ENCODE assay signal across 15 cellular contexts in the genomic region with DNA sequence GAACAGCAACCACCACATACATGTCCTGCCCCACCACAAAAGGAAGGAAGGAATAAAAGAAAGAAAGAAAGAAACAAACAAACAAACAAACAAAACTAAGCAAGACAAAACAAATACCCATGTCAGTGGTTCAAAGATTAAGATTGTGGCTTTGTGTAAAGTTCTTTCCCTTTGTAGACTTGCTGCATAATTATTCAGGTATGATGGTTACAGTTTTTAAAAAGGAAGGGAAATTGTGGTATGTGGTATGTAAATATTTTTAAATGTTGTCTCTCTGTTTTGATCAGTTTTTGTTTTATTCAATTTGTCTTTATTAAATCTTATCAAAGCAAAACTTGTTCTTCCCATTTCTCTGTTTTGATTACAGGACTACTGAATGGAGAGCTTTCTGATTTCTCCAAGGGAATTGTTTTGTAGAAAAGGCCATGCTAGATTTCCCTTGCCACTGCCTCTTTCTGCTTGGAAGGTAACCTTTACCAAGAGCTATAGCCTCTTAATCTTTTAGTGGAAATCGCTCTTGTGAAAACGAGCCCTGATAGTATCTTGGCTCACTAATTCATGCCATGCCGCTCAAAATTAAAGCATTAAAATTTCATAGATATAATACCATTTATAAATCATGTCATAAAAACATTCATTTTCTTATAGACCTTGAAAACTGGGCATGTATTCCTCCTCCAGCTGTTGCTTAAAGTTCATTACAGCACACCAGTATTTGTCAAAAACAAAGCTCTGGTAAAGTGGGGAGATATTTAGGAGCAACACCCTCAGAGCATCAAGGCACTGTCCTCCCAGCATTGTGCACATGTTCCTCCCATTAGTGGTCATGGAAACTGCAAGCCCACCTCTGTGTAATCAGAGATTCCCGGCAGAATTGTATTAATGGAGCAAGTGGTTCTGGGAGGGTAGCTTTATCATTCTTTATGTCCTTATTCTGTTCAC.
DNase-seq lines count a peak whose midpoint lies in the region; ATAC-seq, FAIRE-seq and TF ChIP-seq lines count a peak whose summit lies in the region.
"Had no signal": no experiment of that assay in that cellular context is flagged by ENCODE, and none has a peak within 500 bp of the region (broad histone marks: within the 10 kb centered on the region; RNA-seq: fewer than 3 reads in every experiment).

No MANE protein-coding gene starts in this region.

- peak overlapping the region in 2 of 3 experiments; percentile 0 to 35; a peak in 2 of 7 replicates for H3K27ac Mint-ChIP-seq in H9
- H3K27ac Mint-ChIP-seq: B cell; CD4-positive, alpha-beta memory T cell had no signal

- H3K4me3 Mint-ChIP-seq in H9: no peak overlapping the region
- H3K4me3 Mint-ChIP-seq: B cell; CD4-positive, alpha-beta memory T cell had no signal

- no peaks in the 10 kb centered on the region for H3K9me3 Mint-ChIP-seq in H9
- H3K9me3 Mint-ChIP-seq: CD4-positive, alpha-beta memory T cell had no signal

- no peaks in the 10 kb centered on the region for H3K36me3 ChIP-seq in small intestine (ENCODE audit: control insufficient read depth in 2 of 2, insufficient read depth in 2 of 2, low read length in 2 of 2)

- H2AFZ ChIP-seq in H9 (ENCODE audit: low read length): no peak overlapping the region

- H3K9ac ChIP-seq in H9 (ENCODE audit: extremely low read depth, insufficient read length, low read length): no peak overlapping the region

- no peaks in the 10 kb centered on the region for H3K79me2 ChIP-seq in H9 (ENCODE audit: insufficient read depth, low read length)

- H2BK15ac ChIP-seq in H9 (ENCODE audit: low read depth, low read length): no peak overlapping the region

- H4K20me1 ChIP-seq in H9 (ENCODE audit: control insufficient read depth, insufficient read depth, insufficient read length): no peaks in the 10 kb centered on the region

- no peak overlapping the region for H4K5ac ChIP-seq in H9 (ENCODE audit: insufficient read length, low read depth, low read length)

- H3K27me3 ChIP-seq in H9 (ENCODE audit: insufficient read depth, low read length) (no peaks in the 10 kb centered on the region), small intestine (ENCODE audit: control insufficient read depth in 2 of 2, insufficient read depth in 2 of 2, low read length in 2 of 2) (no peaks in the 10 kb centered on the region)

- no peaks in the 10 kb centered on the region for H3K36me3 Mint-ChIP-seq in H9 (ENCODE audit: insufficient read depth in 1 of 3, low read depth in 3 of 3)
- H3K36me3 Mint-ChIP-seq: CD4-positive, alpha-beta memory T cell had no signal

- H3K9me3 ChIP-seq in H9 (ENCODE audit: control insufficient read depth, low read depth, low read length) (no peaks in the 10 kb centered on the region), small intestine (ENCODE audit: control insufficient read depth, low read depth) (no peaks in the 10 kb centered on the region)

- peaks cover 24 to 27% of the 10 kb centered on the region in 2 experiments for H3K4me1 Mint-ChIP-seq in H9
- H3K4me1 Mint-ChIP-seq: CD4-positive, alpha-beta memory T cell had no signal

- H4K8ac ChIP-seq in H9 (replicated peaks; ENCODE audit: insufficient read length, low read depth, low read length): no peak overlapping the region

- H2BK20ac ChIP-seq in H9 (ENCODE audit: low read depth, low read length, poor library complexity, severe bottlenecking): no peak overlapping the region

- no peak overlapping the region for H3K23ac ChIP-seq in H9 (ENCODE audit: insufficient read length, low read depth, low read length)

- H3K4ac ChIP-seq in H9 (ENCODE audit: low read depth, low read length): no peak overlapping the region

- no peak overlapping the region for H3K14ac ChIP-seq in H9 (ENCODE audit: insufficient read depth, low read length)

- H3K27ac ChIP-seq in H9 (ENCODE audit: insufficient read length, low read depth, low read length): no peak overlapping the region
- no peak overlapping the region for H3K27ac ChIP-seq in small intestine (ENCODE audit: low read depth in 1 of 2, low read length in 1 of 2)

- no peak overlapping the region for H3K56ac ChIP-seq in H9 (ENCODE audit: insufficient read length, low read depth, low read length)

- no peak overlapping the region for H2AK5ac ChIP-seq in H9 (ENCODE audit: insufficient read length, low read length)

- FAIRE-seq in islet of Langerhans (lab: Jason Lieb, UNC) (peak; percentile 84), small intestine (lab: Jason Lieb, UNC) (no peak)
- FAIRE-seq: H1, HTR-8/SVneo had no signal

- H3T11ph ChIP-seq in H9 (ENCODE audit: low read length): no peak overlapping the region

- no peaks in the 10 kb centered on the region for H3K23me2 ChIP-seq in H9 (ENCODE audit: insufficient read length, low read depth, low read length, poor library complexity, severe bottlenecking)

- H3K4me1 ChIP-seq in H9 (ENCODE audit: insufficient read depth, low read length) (peaks cover 2% of the 10 kb centered on the region; the same call in 1 of the 2 replicates), small intestine (ENCODE audit: control insufficient read depth in 2 of 2, insufficient read depth in 1 of 2, low read depth in 1 of 2, low read length in 1 of 2) (no peaks in the 10 kb centered on the region)

- no peak for DNase-seq in H9
- peak; percentile 68 for DNase-seq in NCI-H146 (lab: John Stamatoyannopoulos, UW)
- peak; percentile 24 for DNase-seq in NCI-H446 treated with DMSO at 0.1 percent for 48 hours (lab: John Stamatoyannopoulos, UW)
- no peak for DNase-seq in small intestine
- no peak for DNase-seq in foreskin melanocyte
- DNase-seq: CD4-positive, alpha-beta memory T cell; EL; NCI-H2029 treated with DMSO at 0.1 percent for 48 hours; T-helper 1 cell had no signal

- H2BK12ac ChIP-seq in H9 (ENCODE audit: insufficient read length, low read depth, low read length): no peak overlapping the region

- no peak overlapping the region for H4K91ac ChIP-seq in H9 (ENCODE audit: insufficient read length, low read depth, low read length)

- no peaks in the 10 kb centered on the region for H3K27me3 Mint-ChIP-seq in H9 (ENCODE audit: low read depth)
- H3K27me3 Mint-ChIP-seq: B cell; CD4-positive, alpha-beta memory T cell had no signal

- no peak overlapping the region for H3K4me3 ChIP-seq in small intestine (ENCODE audit: low read depth in 1 of 2, low read length in 2 of 2)

- H3K79me1 ChIP-seq in H9 (ENCODE audit: insufficient read depth, low read depth, low read length, poor library complexity, severe bottlenecking): no peaks in the 10 kb centered on the region

- no peak overlapping the region for H2BK5ac ChIP-seq in H9 (ENCODE audit: insufficient read length, low read length)

- no peak overlapping the region for H3K18ac ChIP-seq in H9 (ENCODE audit: insufficient read length, low read depth, low read length)

- no peak overlapping the region for H3K4me2 ChIP-seq in H9 (ENCODE audit: insufficient read depth, insufficient read length, low read length)

- no peak overlapping the region for H2BK120ac ChIP-seq in H9 (ENCODE audit: low read depth, low read length, poor library complexity, severe bottlenecking)

- WGBS in H9 (ENCODE audit: extremely low coverage, insufficient read length, low lambda C conversion rate): no CpG with 5 or more reads among the region's 4 CpGs
- 70 to 81% (median 73%) methylated on average over 4 of the region's 4 CpGs for WGBS in small intestine, 3 donors

- ATAC-seq in HG03378 (IDR thresholded peaks at IDR 0.05; ENCODE audit: unreplicated experiment): no peak
- no peak for ATAC-seq in HG02852 (IDR thresholded peaks at IDR 0.05; ENCODE audit: unreplicated experiment)

- no peak for TF ChIP-seq CTCF in H9 (conservative IDR thresholded peaks at IDR 0.05)

Comparison
In these comparisons a context has a peak if more than half of its experiments do, and no peak if none do; other contexts are left out.
1. DNase-seq: peak in NCI-H146 (single experiment) and NCI-H446 treated with DMSO at 0.1 percent for 48 hours (single experiment); none in H9 (single experiment), small intestine (single experiment) and foreskin melanocyte (single experiment).